25 cellular contexts compared by ENCODE assay signal in genomic region chr6:145313041-145313855, GRCh38.
DNase-seq lines count a peak whose midpoint lies in the region; ATAC-seq, FAIRE-seq and TF ChIP-seq lines count a peak whose summit lies in the region.
"Had no signal": no experiment of that assay in that cellular context is flagged by ENCODE, and none has a peak within 500 bp of the region (broad histone marks: within the 10 kb centered on the region; RNA-seq: fewer than 3 reads in every experiment).

No MANE protein-coding gene starts in this region.

- H3K79me2 ChIP-seq in Karpas-422 (ENCODE audit: low read length) = no peaks in the 10 kb centered on the region

- H3K4me1 ChIP-seq in left lung (no peaks in the 10 kb centered on the region), Karpas-422 (ENCODE audit: low read length) (no peaks in the 10 kb centered on the region)
- H3K4me1 ChIP-seq: BLaER1 had no signal

- H3K9ac ChIP-seq in Karpas-422 (ENCODE audit: low read length) = no peak overlapping the region
- H3K9ac ChIP-seq: BLaER1, GM23248 had no signal

- ATAC-seq in left lung = peak; percentile 56
- ATAC-seq: CD8-positive, alpha-beta T cell; GM12878; HCT116 had no signal

- H3K4me2 ChIP-seq in Karpas-422 (ENCODE audit: low read depth, low read length, poor library complexity, severe bottlenecking) = no peak overlapping the region
- H3K4me2 ChIP-seq: BLaER1 had no signal

- intact Hi-C loops in left lung (cut with DNase I) = no loop called here

- H2AFZ ChIP-seq in Karpas-422 (ENCODE audit: low read length) = no peak overlapping the region
- H2AFZ ChIP-seq: GM23248 had no signal

- no peaks in the 10 kb centered on the region for H3K9me2 ChIP-seq in Karpas-422 (replicated peaks; ENCODE audit: insufficient read depth, low read length)

- H3K36me3 ChIP-seq in left lung (no peaks in the 10 kb centered on the region), Karpas-422 (ENCODE audit: insufficient read depth, low read length) (no peaks in the 10 kb centered on the region)
- H3K36me3 ChIP-seq: BLaER1 had no signal

- peak; percentile 10 for DNase-seq in HCEC 1CT
- DNase-seq in NCI-H82 treated with DMSO at 0.1 percent for 48 hours (lab: John Stamatoyannopoulos, UW; ENCODE audit: unreplicated experiment) = peak; percentile 8
- peak; percentile 45 for DNase-seq in kidney glomerular epithelial cell (lab: John Stamatoyannopoulos, UW)
- no peak for DNase-seq in left lung
- DNase-seq in HTR-8/SVneo (ENCODE audit: insufficient read length, low spot score) = no peak
- no peak for DNase-seq in Karpas-422
- DNase-seq in COR-L47 (lab: John Stamatoyannopoulos, UW) = no peak
- no peak for DNase-seq in NCI-H526 treated with DMSO at 0.1 percent for 48 hours (lab: John Stamatoyannopoulos, UW)
- DNase-seq: CD4-positive, CD25-positive, alpha-beta regulatory T cell; CD8-positive, alpha-beta T cell; DMS 273 treated with DMSO at 0.1 percent for 48 hours; DMS79; EL; GDM1; GM23248; H7 had no signal

- no peak overlapping the region for H3K4me3 ChIP-seq in left lung
- H3K4me3 ChIP-seq in Karpas-422 (ENCODE audit: low read length) = no peak overlapping the region
- H3K4me3 ChIP-seq: BLaER1, GM12878, GM23248 had no signal

- no peak for FAIRE-seq in HTR-8/SVneo (lab: Jason Lieb, UNC)
- FAIRE-seq: A204.1, D721Med, GM12878, GM19239, H1 had no signal

- H4K20me1 ChIP-seq in Karpas-422 (ENCODE audit: insufficient read depth, low read depth, low read length) = no peaks in the 10 kb centered on the region
- H4K20me1 ChIP-seq: BLaER1 had no signal

- H3K27ac ChIP-seq in left lung (no peak overlapping the region), Karpas-422 (ENCODE audit: low read length) (no peak overlapping the region)
- H3K27ac ChIP-seq: 22Rv1, BLaER1, C4-2B, GM23248 had no signal

- no peaks in the 10 kb centered on the region for H3K27me3 ChIP-seq in left lung
- no peaks in the 10 kb centered on the region for H3K27me3 ChIP-seq in Karpas-422 (ENCODE audit: low read length)
- H3K27me3 ChIP-seq: BLaER1 had no signal

- no peaks in the 10 kb centered on the region for H3K9me3 ChIP-seq in left lung
- no peaks in the 10 kb centered on the region for H3K9me3 ChIP-seq in Karpas-422 (ENCODE audit: low read length)

- no peak for TF ChIP-seq CTCF in left lung (IDR thresholded peaks at IDR 0.05)

Comparison
In these comparisons a context has a peak if more than half of its experiments do, and no peak if none do; other contexts are left out.
1. DNase-seq: peak in HCEC 1CT (single experiment), NCI-H82 treated with DMSO at 0.1 percent for 48 hours (single experiment) and kidney glomerular epithelial cell (single experiment); none in left lung (0 of 2), HTR-8/SVneo (single experiment), Karpas-422 (single experiment), COR-L47 (single experiment) and NCI-H526 treated with DMSO at 0.1 percent for 48 hours (single experiment).